12 cellular contexts compared by ENCODE assay signal in the genomic region with DNA sequence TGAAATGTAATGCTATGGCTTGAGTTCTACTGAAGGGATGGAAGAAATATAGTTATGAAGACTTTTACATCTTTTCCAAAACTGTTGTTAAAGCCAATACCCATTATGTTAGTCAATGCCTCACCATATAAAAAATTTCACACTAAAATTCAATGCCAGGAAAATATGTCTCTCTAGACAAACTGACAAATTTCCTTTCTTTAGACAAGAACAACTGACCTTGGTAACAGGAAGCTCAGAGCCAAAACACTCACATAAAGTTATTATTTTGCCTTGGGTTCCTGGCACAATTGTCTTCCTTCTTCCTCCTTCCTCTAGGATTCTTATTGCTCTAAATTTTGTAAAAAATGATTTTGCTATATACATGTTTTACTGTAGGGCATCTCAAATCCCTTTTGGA. TPM values are rescaled to one million over a fixed set of nuclear protein-coding genes. Genes with fewer than 3 reads are reported as not detected.
DNase-seq lines count a peak whose midpoint lies in the region; ATAC-seq, FAIRE-seq and TF ChIP-seq lines count a peak whose summit lies in the region.
"Had no signal": no experiment of that assay in that cellular context is flagged by ENCODE, and none has a peak within 500 bp of the region (broad histone marks: within the 10 kb centered on the region; RNA-seq: fewer than 3 reads in every experiment).

No MANE protein-coding gene starts in this region.

- H3K79me2 ChIP-seq in astrocyte (ENCODE audit: insufficient read depth, low read length) = no peaks in the 10 kb centered on the region

- peak overlapping the region; percentile 52 for H3K27ac ChIP-seq in CD8-positive, alpha-beta memory T cell (ENCODE audit: low read depth, low read length)
- H3K27ac ChIP-seq in KOPT-K1 (ENCODE audit: low read depth, low read length, poor library complexity, severe bottlenecking) = peak overlapping the region; percentile 54
- H3K27ac ChIP-seq in astrocyte (ENCODE audit: low read depth, low read length) = no peak overlapping the region
- no peak overlapping the region for H3K27ac ChIP-seq in sigmoid colon

- H3K4me3 Mint-ChIP-seq in CD8-positive, alpha-beta memory T cell = peak overlapping the region in 4 of 7 donors; percentile 26 to 65 (median 53)
- H3K4me3 Mint-ChIP-seq in astrocyte (ENCODE audit: unreplicated experiment) = no peak overlapping the region
- peak overlapping the region; percentile 36 for H3K4me3 Mint-ChIP-seq in natural killer cell treated with Interleukin-12 subunit alpha and Interleukin-12 subunit beta and Interleukin-15 and Interleukin-18, amount 100 ng/mL, for 72 hours

- no peak for DNase-seq in CD8-positive, alpha-beta memory T cell
- DNase-seq in astrocyte (ENCODE audit: low read depth) (no peak), sigmoid colon (no peak), D721Med (ENCODE audit: insufficient read length, low spot score) (no peak), cerebellar nuclear complex (lab: John Stamatoyannopoulos, UW) (no peak)
- DNase-seq in natural killer cell treated with Interleukin-12 subunit alpha and Interleukin-12 subunit beta and Interleukin-15 and Interleukin-18, amount 100 ng/mL, for 72 hours (ENCODE audit: low spot score) = no peak
- DNase-seq: activated CD4-positive, CD25-positive, alpha-beta regulatory T cell treated with anti-CD3 and anti-CD28 coated beads, Interleukin-2, amount 50 U/mL, for 72 hours; Caco-2; NCI-H2107 had no signal

- no peaks in the 10 kb centered on the region for H3K27me3 Mint-ChIP-seq in CD8-positive, alpha-beta memory T cell
- no peaks in the 10 kb centered on the region for H3K27me3 Mint-ChIP-seq in astrocyte (ENCODE audit: low read depth, unreplicated experiment)
- no peaks in the 10 kb centered on the region for H3K27me3 Mint-ChIP-seq in natural killer cell treated with Interleukin-12 subunit alpha and Interleukin-12 subunit beta and Interleukin-15 and Interleukin-18, amount 100 ng/mL, for 72 hours

- peaks cover 17% of the 10 kb centered on the region for H3K4me1 ChIP-seq in CD8-positive, alpha-beta memory T cell (ENCODE audit: insufficient read depth, low read length)
- H3K4me1 ChIP-seq in astrocyte (ENCODE audit: insufficient read depth, low read length) (peaks cover 21% of the 10 kb centered on the region), sigmoid colon (no peaks in the 10 kb centered on the region)
- H3K4me1 ChIP-seq: Caco-2 had no signal

- ATAC-seq in natural killer cell treated with Interleukin-12 subunit alpha and Interleukin-12 subunit beta and Interleukin-15 and Interleukin-18, amount 100 ng/mL, for 72 hours = no peak

- POLR2A ChIA-PET in CD8-positive, alpha-beta memory T cell (lab: Charles Lee) = interaction anchor here (0.6 kb wide), 2 partner anchors 716 to 1420 kb away, joined by 3 to 4 read pairs; no protein-coding TSS in a partner anchor

- no peak overlapping the region for H2AFZ ChIP-seq in astrocyte (ENCODE audit: low read depth, low read length)

- CTCF ChIA-PET in CD8-positive, alpha-beta memory T cell (lab: Charles Lee) = interaction anchor here (0.9 kb wide), 1 partner anchor 10 kb away, joined by 4 read pairs; no protein-coding TSS in a partner anchor

- H3K27ac Mint-ChIP-seq in CD8-positive, alpha-beta memory T cell = peak overlapping the region; percentile 77 to 96 (median 94)
- peak overlapping the region; percentile 89 for H3K27ac Mint-ChIP-seq in astrocyte (ENCODE audit: unreplicated experiment)
- H3K27ac Mint-ChIP-seq in natural killer cell treated with Interleukin-12 subunit alpha and Interleukin-12 subunit beta and Interleukin-15 and Interleukin-18, amount 100 ng/mL, for 72 hours = peak overlapping the region; percentile 43 to 61

- no peaks in the 10 kb centered on the region for H3K9me3 Mint-ChIP-seq in CD8-positive, alpha-beta memory T cell
- H3K9me3 Mint-ChIP-seq in astrocyte (ENCODE audit: unreplicated experiment) = no peaks in the 10 kb centered on the region
- no peaks in the 10 kb centered on the region for H3K9me3 Mint-ChIP-seq in natural killer cell treated with Interleukin-12 subunit alpha and Interleukin-12 subunit beta and Interleukin-15 and Interleukin-18, amount 100 ng/mL, for 72 hours

- TF ChIP-seq EP300 in sigmoid colon (IDR thresholded peaks at IDR 0.05) = no peak

- H3K36me3 ChIP-seq in CD8-positive, alpha-beta memory T cell (ENCODE audit: insufficient read depth, low read length) = peaks cover 29% of the 10 kb centered on the region
- H3K36me3 ChIP-seq in KOPT-K1 (ENCODE audit: insufficient read depth, low read length) (peaks cover 92% of the 10 kb centered on the region), astrocyte (ENCODE audit: insufficient read depth, low read length) (peaks cover 35% of the 10 kb centered on the region), sigmoid colon (peaks cover 12 to 99% (median 29%) of the 10 kb centered on the region in 4 donors)

- H3K4me1 Mint-ChIP-seq in CD8-positive, alpha-beta memory T cell = peaks cover 30 to 42% (median 39%) of the 10 kb centered on the region in 3 donors
- H3K4me1 Mint-ChIP-seq in astrocyte (ENCODE audit: low read depth, unreplicated experiment) = peaks cover 29% of the 10 kb centered on the region
- peaks cover 12 to 18% of the 10 kb centered on the region in 2 donors for H3K4me1 Mint-ChIP-seq in natural killer cell treated with Interleukin-12 subunit alpha and Interleukin-12 subunit beta and Interleukin-15 and Interleukin-18, amount 100 ng/mL, for 72 hours (ENCODE audit: low read depth in 2 of 2)

- FAIRE-seq in astrocyte (lab: Jason Lieb, UNC) (no peak), D721Med (lab: Jason Lieb, UNC) (no peak)
- FAIRE-seq: H54 had no signal

- TF ChIP-seq CTCF in astrocyte (IDR thresholded peaks at IDR 0.05; ENCODE audit: insufficient read depth, low read depth, low read length) (no peak), sigmoid colon (IDR thresholded peaks at IDR 0.05) (no peak), D721Med (IDR thresholded peaks at IDR 0.05; ENCODE audit: insufficient read depth, missing control alignments) (no peak)

- intact Hi-C loops in sigmoid colon (cut with DNase I) = no loop called here

- H4K20me1 ChIP-seq in astrocyte (ENCODE audit: insufficient read depth, low read length) = no peaks in the 10 kb centered on the region

- H3K4me3 ChIP-seq in CD8-positive, alpha-beta memory T cell (ENCODE audit: low read length) = peak overlapping the region; percentile 9
- H3K4me3 ChIP-seq in astrocyte (ENCODE audit: insufficient read depth, low read depth, low read length) = no peak overlapping the region
- H3K4me3 ChIP-seq in sigmoid colon = no peak overlapping the region
- H3K4me3 ChIP-seq: esophagus muscularis mucosa had no signal

- no peak overlapping the region for H3K9ac ChIP-seq in astrocyte (ENCODE audit: low read length)

- H3K4me2 ChIP-seq in astrocyte (ENCODE audit: low read length) = peak overlapping the region; percentile 35

- peaks cover 6 to 74% (median 18%) of the 10 kb centered on the region in 3 donors for H3K36me3 Mint-ChIP-seq in CD8-positive, alpha-beta memory T cell
- H3K36me3 Mint-ChIP-seq in astrocyte (ENCODE audit: low read depth, unreplicated experiment) = peaks cover 16% of the 10 kb centered on the region
- peaks cover 21% of the 10 kb centered on the region for H3K36me3 Mint-ChIP-seq in natural killer cell treated with Interleukin-12 subunit alpha and Interleukin-12 subunit beta and Interleukin-15 and Interleukin-18, amount 100 ng/mL, for 72 hours

- no peaks in the 10 kb centered on the region for H3K27me3 ChIP-seq in CD8-positive, alpha-beta memory T cell (ENCODE audit: insufficient read depth, low read length, poor library complexity, severe bottlenecking)
- H3K27me3 ChIP-seq in astrocyte (ENCODE audit: insufficient read depth, low read length) (no peaks in the 10 kb centered on the region), sigmoid colon (no peaks in the 10 kb centered on the region)
- H3K27me3 ChIP-seq: esophagus muscularis mucosa had no signal

- no peaks in the 10 kb centered on the region for H3K9me3 ChIP-seq in CD8-positive, alpha-beta memory T cell (ENCODE audit: low read length)
- no peaks in the 10 kb centered on the region for H3K9me3 ChIP-seq in KOPT-K1 (ENCODE audit: insufficient read depth, low read length, poor library complexity, severe bottlenecking)
- H3K9me3 ChIP-seq in astrocyte (ENCODE audit: insufficient read depth, low read depth, low read length) = no peaks in the 10 kb centered on the region
- H3K9me3 ChIP-seq in sigmoid colon = no peaks in the 10 kb centered on the region
- H3K9me3 ChIP-seq: Caco-2, esophagus muscularis mucosa had no signal

- no peak for TF ChIP-seq POLR2A in sigmoid colon (IDR thresholded peaks at IDR 0.05)

RNA-seq across cellular contexts. Expression of a gene that starts 26.7 kb away (rescaled TPM):
- total RNA-seq in CD8-positive, alpha-beta memory T cell = 10 to 100 TPM; 62.0 to 64.7 TPM
- 29.9 TPM for polyA plus RNA-seq in CD8-positive, alpha-beta memory T cell
- total RNA-seq in astrocyte = 24.2 and 24.4 TPM in 2 replicates
- total RNA-seq in natural killer cell treated with Interleukin-12 subunit alpha and Interleukin-12 subunit beta and Interleukin-15 and Interleukin-18, amount 100 ng/mL, for 72 hours = 10 to 100 TPM; 51.1 to 51.3 TPM
- 10 to 100 TPM; 19.5 to 26.0 (median 24.7) TPM for total RNA-seq in sigmoid colon
- polyA plus RNA-seq in sigmoid colon = 10 to 100 TPM; 16.2 to 29.9 (median 24.0) TPM

RNA-seq across cellular contexts. Expression of a gene that starts 37.5 kb away (rescaled TPM):
- 1 to 10 TPM; 4.2 to 4.3 TPM for total RNA-seq in CD8-positive, alpha-beta memory T cell
- 3.8 TPM for polyA plus RNA-seq in CD8-positive, alpha-beta memory T cell
- total RNA-seq in astrocyte (10.3 and 12.4 TPM in 2 replicates), sigmoid colon (1 to 10 TPM; 3.3 to 4.2 (median 3.9) TPM)
- total RNA-seq in natural killer cell treated with Interleukin-12 subunit alpha and Interleukin-12 subunit beta and Interleukin-15 and Interleukin-18, amount 100 ng/mL, for 72 hours = 1 to 10 TPM; 2.9 to 6.6 TPM
- polyA plus RNA-seq in sigmoid colon = 1 to 10 TPM; 4.8 to 6.0 (median 5.4) TPM

RNA-seq across cellular contexts. Expression of a gene that starts 54.0 kb away (rescaled TPM):
- total RNA-seq in CD8-positive, alpha-beta memory T cell = 10 to 100 TPM; 46.1 to 51.4 TPM
- 40.3 TPM for polyA plus RNA-seq in CD8-positive, alpha-beta memory T cell
- total RNA-seq in astrocyte = 122 and 129 TPM in 2 replicates
- 10 to 100 TPM; 39.3 to 49.6 TPM for total RNA-seq in natural killer cell treated with Interleukin-12 subunit alpha and Interleukin-12 subunit beta and Interleukin-15 and Interleukin-18, amount 100 ng/mL, for 72 hours
- 10 to 100 TPM; 26.3 to 37.2 (median 31.6) TPM for total RNA-seq in sigmoid colon
- 10 to 100 TPM in 1 of 3 donors, 1 to 10 TPM in 2; 3.0 to 30.9 (median 7.4) TPM for polyA plus RNA-seq in sigmoid colon

Comparison
In these comparisons a context has a peak if more than half of its experiments do, and no peak if none do; other contexts are left out.
1. H3K27ac ChIP-seq: peak in CD8-positive, alpha-beta memory T cell (single experiment) and KOPT-K1 (single experiment); none in astrocyte (single experiment) and sigmoid colon (0 of 4).
2. Peak in every context shown above with its lines, with median percentiles within 50 percentile points of each other: H3K27ac Mint-ChIP-seq.